8 cellular contexts compared by ENCODE assay signal in the genomic region with DNA sequence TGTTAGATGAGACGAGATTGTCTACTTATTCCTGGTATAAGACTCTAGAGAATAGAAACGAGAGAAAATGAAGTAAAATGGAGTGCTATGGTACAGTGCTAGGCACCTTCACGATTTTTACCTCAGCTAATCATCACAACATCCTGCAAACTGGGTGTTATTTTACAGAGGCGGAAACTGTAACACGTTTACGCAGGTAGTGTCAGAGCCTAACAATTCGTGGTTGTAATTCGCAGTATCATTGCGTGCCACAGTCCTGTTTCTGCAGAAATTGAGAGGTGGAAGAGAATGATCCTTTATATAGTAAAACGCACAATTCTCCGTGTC. TPM values are rescaled to one million over a fixed set of nuclear protein-coding genes. Genes with fewer than 3 reads are reported as not detected.
DNase-seq lines count a peak whose midpoint lies in the region; ATAC-seq and TF ChIP-seq lines count a peak whose summit lies in the region.

No MANE protein-coding gene starts in this region.

- peaks cover 19 to 34% of the 10 kb centered on the region in 2 donors for H3K4me1 Mint-ChIP-seq in effector memory CD8-positive, alpha-beta T cell (ENCODE audit: low read depth in 2 of 2)
- H3K4me1 Mint-ChIP-seq in naive thymus-derived CD4-positive, alpha-beta T cell = peaks cover 10 to 50% (median 26%) of the 10 kb centered on the region in 7 donors

- H3K4me1 ChIP-seq in A673 (ENCODE audit: insufficient read depth, low read length, poor library complexity, severe bottlenecking) = peaks cover 4% of the 10 kb centered on the region
- peaks cover 10 to 11% of the 10 kb centered on the region in 2 donors for H3K4me1 ChIP-seq in naive thymus-derived CD4-positive, alpha-beta T cell (ENCODE audit: control insufficient read depth in 2 of 2, insufficient read depth in 2 of 2, low read length in 2 of 2)

- peak overlapping the region; percentile 49 for H3K27ac ChIP-seq in A673 (ENCODE audit: low read depth, low read length, poor library complexity, severe bottlenecking)
- peak overlapping the region; percentile 92 for H3K27ac ChIP-seq in naive thymus-derived CD4-positive, alpha-beta T cell (ENCODE audit: low read depth, low read length)

- peaks cover 15% of the 10 kb centered on the region for H3K36me3 Mint-ChIP-seq in effector memory CD8-positive, alpha-beta T cell (ENCODE audit: insufficient read depth)
- H3K36me3 Mint-ChIP-seq in naive thymus-derived CD4-positive, alpha-beta T cell = peaks cover 0 to 8% (median 4%) of the 10 kb centered on the region in 5 donors

- H3K27me3 Mint-ChIP-seq in effector memory CD8-positive, alpha-beta T cell = peaks cover 0 to 9% of the 10 kb centered on the region in 2 donors
- peaks cover 0 to 6% (median 0%) of the 10 kb centered on the region in 5 donors for H3K27me3 Mint-ChIP-seq in naive thymus-derived CD4-positive, alpha-beta T cell

- peak; percentile 23; the same call in 1 of the 2 replicates for TF ChIP-seq CTCF in A673 (conservative IDR thresholded peaks at IDR 0.05; ENCODE audit: low read depth, low read length)

- CTCF ChIA-PET in A673 (lab: Charles Lee) = no interaction called here
- CTCF ChIA-PET in naive thymus-derived CD4-positive, alpha-beta T cell (lab: Charles Lee) = interaction anchor here (0.8 to 1.2 kb wide), 2 partner anchors 253 to 427 kb away, joined by 3 read pairs; no protein-coding TSS in a partner anchor

- intact Hi-C loops in A673 (cut with micrococcal nuclease; ENCODE audit: unreplicated experiment) = no loop called here
- intact Hi-C loops in naive thymus-derived CD4-positive, alpha-beta T cell (cut with micrococcal nuclease) = loop anchor here (1.0 to 10.0 kb wide), 16 partner anchors 124 to 2001 kb away; a partner anchor contains a TSS

- ATAC-seq in GM18519 (IDR thresholded peaks at IDR 0.05; ENCODE audit: low FRiP score, unreplicated experiment) (peak; percentile 55), HG02981 (IDR thresholded peaks at IDR 0.05; ENCODE audit: unreplicated experiment) (peak; percentile 56)
- peak; percentile 74 for ATAC-seq in effector memory CD8-positive, alpha-beta T cell (replicated peaks)
- peak; percentile 82 for ATAC-seq in naive thymus-derived CD4-positive, alpha-beta T cell

- peak overlapping the region; percentile 97 to 98 for H3K4me3 Mint-ChIP-seq in effector memory CD8-positive, alpha-beta T cell
- peak overlapping the region; percentile 86 to 98 (median 95) for H3K4me3 Mint-ChIP-seq in naive thymus-derived CD4-positive, alpha-beta T cell

- BruUV-seq in A673 (replicated peaks; lab: Mats Ljungman, UMichigan) = no TSS peak

- no peaks in the 10 kb centered on the region for H3K9me3 ChIP-seq in A673 (ENCODE audit: low read depth, low read length, poor library complexity, severe bottlenecking)
- H3K9me3 ChIP-seq in naive thymus-derived CD4-positive, alpha-beta T cell (ENCODE audit: control insufficient read depth in 2 of 3, low read length in 3 of 3) = no peaks in the 10 kb centered on the region

- H3K4me3 ChIP-seq in A673 (ENCODE audit: low read depth, low read length, poor library complexity, severe bottlenecking) = peak overlapping the region; percentile 97
- peak overlapping the region; percentile 83 for H3K4me3 ChIP-seq in naive thymus-derived CD4-positive, alpha-beta T cell (ENCODE audit: low read length)

- DNase-seq in A673 (ENCODE audit: low spot score) (no peak), NCI-H748 treated with DMSO at 0.1 percent for 48 hours (lab: John Stamatoyannopoulos, UW) (peak; percentile 47), ecto neural progenitor cell (ENCODE audit: low spot score) (no peak), HK-2 (ENCODE audit: unreplicated experiment) (no peak)
- no peak for DNase-seq in effector memory CD8-positive, alpha-beta T cell
- DNase-seq in naive thymus-derived CD4-positive, alpha-beta T cell = no peak

- H3K9me3 Mint-ChIP-seq in effector memory CD8-positive, alpha-beta T cell = no peaks in the 10 kb centered on the region
- peaks cover 0 to 8% (median 0%) of the 10 kb centered on the region in 11 donors for H3K9me3 Mint-ChIP-seq in naive thymus-derived CD4-positive, alpha-beta T cell

- POLR2A ChIA-PET in A673 (lab: Charles Lee; ENCODE audit: low non-redundant PET) = no interaction called here
- POLR2A ChIA-PET in naive thymus-derived CD4-positive, alpha-beta T cell (lab: Charles Lee) = interaction anchor here (0.5 to 3.7 kb wide), 18 partner anchors 12 to 728 kb away, joined by 3 to 25 read pairs (median 4); a partner anchor contains a TSS

- H3K27me3 ChIP-seq in A673 (replicated peaks; ENCODE audit: insufficient read depth, low read depth, low read length, poor library complexity) = no peaks in the 10 kb centered on the region
- H3K27me3 ChIP-seq in naive thymus-derived CD4-positive, alpha-beta T cell (ENCODE audit: control insufficient read depth in 2 of 2, insufficient read depth in 2 of 2, low read length in 2 of 2) = no peaks in the 10 kb centered on the region

- H3K36me3 ChIP-seq in A673 (ENCODE audit: insufficient read depth, low read length, poor library complexity, severe bottlenecking) = no peaks in the 10 kb centered on the region
- H3K36me3 ChIP-seq in naive thymus-derived CD4-positive, alpha-beta T cell (ENCODE audit: control insufficient read depth in 2 of 3, insufficient read depth in 3 of 3, low read length in 3 of 3) = no peaks in the 10 kb centered on the region

- H3K27ac Mint-ChIP-seq in effector memory CD8-positive, alpha-beta T cell = peak overlapping the region; percentile 99 to 100
- H3K27ac Mint-ChIP-seq in naive thymus-derived CD4-positive, alpha-beta T cell = peak overlapping the region; percentile 96 to 100 (median 98)

RNA-seq across cellular contexts. Expression of a gene that starts 0.4 kb away (rescaled TPM):
- 9.9 and 10.9 TPM in 2 replicates for total RNA-seq in A673 (2021)
- 1 to 10 TPM; 4.9 to 8.7 (median 6.4) TPM for total RNA-seq in naive thymus-derived CD4-positive, alpha-beta T cell
- polyA plus RNA-seq in naive thymus-derived CD4-positive, alpha-beta T cell = 1 to 10 TPM; 3.4 to 3.5 TPM
